ENCODE assay signal across 1 cellular context in the genomic region with DNA sequence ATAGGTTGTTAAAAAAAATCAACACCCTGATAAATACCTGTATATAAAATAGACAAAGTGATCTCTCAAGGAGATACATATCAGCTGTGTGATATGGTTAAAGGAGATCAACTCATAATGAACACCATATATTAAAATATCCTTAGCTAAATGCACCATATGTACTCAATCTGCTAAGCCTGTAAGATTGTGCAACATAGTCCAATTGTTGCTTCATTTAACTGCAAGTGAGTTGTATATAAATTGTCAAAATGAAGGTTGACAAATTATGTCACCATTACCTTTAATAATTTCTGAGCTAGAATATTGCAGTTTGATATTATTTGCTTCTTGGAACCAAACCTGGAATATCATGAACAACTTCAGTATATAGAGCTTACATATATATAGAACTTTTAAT.
TF ChIP-seq lines count a peak whose summit lies in the region.

No MANE protein-coding gene starts in this region.

TF ChIP-seq in HepG2, 621 proteins besides CTCF, POLR2A, EP300 and RAD21 (continued from another document):
- TF ChIP-seq MTA1 (CRISPR knock-in tag; IDR thresholded peaks at IDR 0.05; ENCODE audit: borderline replicate concordance) (no peak), HMG20A (CRISPR knock-in tag; IDR thresholded peaks at IDR 0.05; ENCODE audit: borderline replicate concordance) (no peak), ZNF737 (CRISPR knock-in tag; IDR thresholded peaks at IDR 0.05; ENCODE audit: borderline replicate concordance) (no peak)
TF ChIP-seq in HepG2: peak in this region for 3.
